In the genomic region with DNA sequence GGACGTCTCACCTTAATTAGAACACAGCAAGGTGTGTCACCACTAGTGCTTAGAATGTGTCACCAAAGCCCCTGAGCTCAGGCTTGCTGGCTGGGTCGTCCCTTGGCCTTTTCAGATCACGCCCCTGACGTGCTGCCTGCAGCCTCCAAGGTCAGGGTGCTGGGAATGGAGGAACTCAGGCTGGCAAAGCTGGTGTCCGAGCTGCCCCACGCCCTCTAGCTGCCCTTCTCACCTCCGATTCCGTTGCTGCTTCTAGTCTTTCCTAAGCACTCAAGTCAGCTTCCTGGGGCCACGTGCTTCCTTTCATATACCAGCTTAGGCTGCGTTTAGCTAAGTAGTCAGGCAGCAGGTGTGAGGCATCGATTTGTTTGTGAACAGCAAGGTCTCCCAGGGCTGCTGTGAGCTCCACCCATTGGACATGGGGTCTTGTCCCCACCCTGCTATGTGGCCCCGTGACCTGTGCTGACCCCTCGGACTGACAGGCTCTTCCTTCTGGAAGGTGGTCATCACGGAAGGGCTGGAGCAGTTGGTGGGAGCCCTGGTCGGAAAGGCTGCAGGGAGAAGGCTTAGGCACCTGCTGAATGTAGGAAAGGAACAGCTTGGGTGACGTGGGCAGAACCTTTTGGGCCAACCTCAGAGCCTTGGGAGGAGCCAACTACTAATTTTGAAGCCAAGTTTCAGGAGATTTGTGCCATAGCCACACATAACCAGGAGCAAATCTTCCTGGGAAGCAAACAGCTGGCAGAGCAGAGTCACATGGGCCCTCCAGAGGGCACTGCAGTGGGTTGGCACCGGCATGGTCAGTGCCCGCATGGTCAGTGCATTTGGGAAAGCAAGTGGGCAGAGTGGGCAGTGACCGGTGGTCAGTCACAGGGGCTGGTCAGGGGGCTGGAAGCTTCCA, we compare ENCODE assay signal across 13 cellular contexts. TPM values are rescaled to one million over a fixed set of nuclear protein-coding genes. Genes with fewer than 3 reads are reported as not detected.
DNase-seq lines count a peak whose midpoint lies in the region; ATAC-seq and TF ChIP-seq lines count a peak whose summit lies in the region.
"Had no signal": no experiment of that assay in that cellular context is flagged by ENCODE, and none has a peak within 500 bp of the region (broad histone marks: within the 10 kb centered on the region; RNA-seq: fewer than 3 reads in every experiment).

No MANE protein-coding gene starts in this region.

- H3K9ac ChIP-seq in PC-3 (ENCODE audit: low read length) = no peak overlapping the region

- no peak overlapping the region for H3K4me3 ChIP-seq in PC-3 (ENCODE audit: low read length)

- intact Hi-C loops in PC-3 (cut with micrococcal nuclease) = no loop called here

- no peaks in the 10 kb centered on the region for H3K4me1 ChIP-seq in PC-3 (ENCODE audit: insufficient read depth, low read length)

- TF ChIP-seq CTCF in 22Rv1 (IDR thresholded peaks at IDR 0.05) = peak; percentile 36
- peak; percentile 33; the same call in 1 of the 2 replicates for TF ChIP-seq CTCF in PC-3 (conservative IDR thresholded peaks at IDR 0.05; ENCODE audit: low read depth, low read length)

- peaks cover 95% of the 10 kb centered on the region for H3K27me3 ChIP-seq in PC-3 (ENCODE audit: low read length)

- no peak overlapping the region for H3K4me2 ChIP-seq in PC-3 (ENCODE audit: low read length)

- POLR2A ChIA-PET in PC-3 (lab: Charles Lee; ENCODE audit: unreplicated experiment) = no interaction called here

- no peaks in the 10 kb centered on the region for H3F3A ChIP-seq in PC-3 (ENCODE audit: low read length, unreplicated experiment)

- no peaks in the 10 kb centered on the region for H4K20me1 ChIP-seq in PC-3 (ENCODE audit: low read length)

- DNase-seq in DMS153 (lab: John Stamatoyannopoulos, UW) (peak; percentile 13), DMS153 treated with DMSO at 0.1 percent for 48 hours (lab: John Stamatoyannopoulos, UW; ENCODE audit: unreplicated experiment) (no peak), PC-3 (no peak), islet precursor cell (peak; percentile 55), Kasumi-1 (lab: John Stamatoyannopoulos, UW) (no peak), anterior cingulate cortex (lab: John Stamatoyannopoulos, UW) (no peak), dedifferentiated amniotic fluid mesenchymal stem cell (ENCODE audit: extremely low spot score) (no peak)
- DNase-seq: CD4-positive, alpha-beta memory T cell; GDM1; SW 1271 had no signal

- ATAC-seq in PC-3 = peak; percentile 29; the same call in 1 of the 2 replicates

- H3K27ac ChIP-seq in 22Rv1 = no peak overlapping the region
- no peak overlapping the region for H3K27ac ChIP-seq in PC-3 (ENCODE audit: low read length)

- H2AFZ ChIP-seq in PC-3 (ENCODE audit: low read length) = no peak overlapping the region

- H3K79me2 ChIP-seq in PC-3 (ENCODE audit: low read length) = no peaks in the 10 kb centered on the region

- no peaks in the 10 kb centered on the region for H3K36me3 ChIP-seq in PC-3 (ENCODE audit: low read depth, low read length)

- no peaks in the 10 kb centered on the region for H3K9me3 ChIP-seq in PC-3 (ENCODE audit: low read length)

- H3K9me2 ChIP-seq in PC-3 (replicated peaks; ENCODE audit: low read length) = no peaks in the 10 kb centered on the region

- no TSS peak for BruUV-seq in PC-3 (replicated peaks; lab: Mats Ljungman, UMichigan)

- CTCF ChIA-PET in PC-3 (lab: Charles Lee) = no interaction called here

RNA-seq across cellular contexts. Expression of gene VIPR2, which starts 28.8 kb away (rescaled TPM):
- not detected in 2 replicates for total RNA-seq in PC-3 (2014; rRNA removed)
- total RNA-seq: A172, pulmonary artery endothelial cell had no signal

Comparison
In these comparisons a context has a peak if more than half of its experiments do, and no peak if none do; other contexts are left out.
1. DNase-seq: peak in DMS153 (single experiment) and islet precursor cell (single experiment); none in DMS153 treated with DMSO at 0.1 percent for 48 hours (single experiment), PC-3 (single experiment), Kasumi-1 (0 of 2), anterior cingulate cortex (0 of 58) and dedifferentiated amniotic fluid mesenchymal stem cell (single experiment).